27 cellular contexts compared by ENCODE assay signal in genomic region chr4:4564522-4564921, GRCh38.
"Had no signal": no experiment of that assay in that cellular context is flagged by ENCODE, and none has a peak within 500 bp of the region (broad histone marks: within the 10 kb centered on the region; RNA-seq: fewer than 3 reads in every experiment).

No MANE protein-coding gene starts in this region.

- H3K4me3 ChIP-seq: hepatocyte, left lung, lower lobe of right lung, psoas muscle, skin epidermis, tibial nerve, uterus had no signal

- H3K27ac Mint-ChIP-seq: naive thymus-derived CD8-positive, alpha-beta T cell; nephron; stimulated activated naive CD8-positive, alpha-beta T cell treated with anti-CD3 and anti-CD28 coated beads, Interleukin-15, amount 100 ng/mL, for 72 hours; type B pancreatic cell had no signal

- H3K9me3 ChIP-seq: left lung, lower lobe of right lung, neutrophil, psoas muscle, tibial nerve, uterus had no signal

- H3K4me1 ChIP-seq: left lung, lower lobe of right lung, parathyroid adenoma, psoas muscle, tibial nerve, uterus had no signal

- DNase-seq: kidney glomerular epithelial cell; left colon; left lung; lower lobe of right lung; mammary epithelial cell; mesenchymal stem cell; naive thymus-derived CD8-positive, alpha-beta T cell; occipital lobe; psoas muscle; right cardiac atrium; stimulated activated CD4-positive, alpha-beta T cell treated with anti-CD3 and anti-CD28 coated beads, Interleukin-12 subunit alpha, Interleukin-12 subunit beta, amount 100 ng/mL, for 4 hours; stimulated activated CD4-positive, alpha-beta T cell treated with anti-CD3 and anti-CD28 coated beads, Interleukin-15, amount 100 ng/mL, for 24 hours; stimulated activated CD4-positive, alpha-beta T cell treated with anti-CD3 and anti-CD28 coated beads, Interleukin-2, amount 100 ng/mL, for 24 hours; stimulated activated CD4-positive, alpha-beta T cell treated with anti-CD3 and anti-CD28 coated beads, Interleukin-4, amount 100 ng/mL, for 1 hour; stimulated activated naive CD4-positive, alpha-beta T cell treated with Interleukin-2 at 50 U/mL for 16 hours; stimulated activated naive CD8-positive, alpha-beta T cell treated with anti-CD3 and anti-CD28 coated beads, Interleukin-15, amount 100 ng/mL, for 72 hours; substantia nigra; uterus had no signal

- H2AFZ ChIP-seq: hepatocyte, parathyroid adenoma had no signal

- H3K27me3 ChIP-seq: hepatocyte, left lung, neutrophil, tibial nerve, uterus had no signal

- H3K79me2 ChIP-seq: hepatocyte, parathyroid adenoma had no signal

- H3K4me2 ChIP-seq: hepatocyte had no signal

- H3K4me1 Mint-ChIP-seq: stimulated activated naive CD8-positive, alpha-beta T cell treated with anti-CD3 and anti-CD28 coated beads, Interleukin-15, amount 100 ng/mL, for 72 hours had no signal

- H3K36me3 ChIP-seq: left lung, lower lobe of right lung, neutrophil, uterus had no signal

- H3K9ac ChIP-seq: parathyroid adenoma had no signal

- H3K9me3 Mint-ChIP-seq: neural crest cell, type B pancreatic cell had no signal

- H3K27ac ChIP-seq: hepatocyte, left lung, lower lobe of right lung, neutrophil, parathyroid adenoma, psoas muscle, skin epidermis, tibial nerve, uterus had no signal

- H3K27me3 Mint-ChIP-seq: naive thymus-derived CD8-positive, alpha-beta T cell; stimulated activated naive CD8-positive, alpha-beta T cell treated with anti-CD3 and anti-CD28 coated beads, Interleukin-15, amount 100 ng/mL, for 72 hours; type B pancreatic cell had no signal

- ATAC-seq: left colon; left lung; lower lobe of right lung; naive thymus-derived CD8-positive, alpha-beta T cell; psoas muscle; right cardiac atrium; sciatic nerve; stimulated activated naive CD8-positive, alpha-beta T cell treated with anti-CD3 and anti-CD28 coated beads, Interleukin-15, amount 100 ng/mL, for 72 hours had no signal

- H3K4me3 Mint-ChIP-seq: naive thymus-derived CD8-positive, alpha-beta T cell; nephron; neural crest cell; stimulated activated naive CD8-positive, alpha-beta T cell treated with anti-CD3 and anti-CD28 coated beads, Interleukin-15, amount 100 ng/mL, for 72 hours; type B pancreatic cell had no signal
